ENCODE assay signal across 8 cellular contexts in genomic region chr20:34112600-34113061, GRCh38. TPM values are rescaled to one million over a fixed set of nuclear protein-coding genes. Genes with fewer than 3 reads are reported as not detected.
DNase-seq lines count a peak whose midpoint lies in the region; ATAC-seq and TF ChIP-seq lines count a peak whose summit lies in the region.

No MANE protein-coding gene starts in this region.

- peaks cover 14% of the 10 kb centered on the region for H3K9me1 ChIP-seq in IMR-90 (ENCODE audit: insufficient read depth, low read length)

- no peak overlapping the region for H2AK5ac ChIP-seq in IMR-90 (ENCODE audit: low read depth, low read length)

- peak overlapping the region; percentile 41 for H2BK5ac ChIP-seq in IMR-90 (ENCODE audit: low read depth, low read length, poor library complexity, severe bottlenecking)

- no peaks in the 10 kb centered on the region for H3K27me3 ChIP-seq in IMR-90 (ENCODE audit: control insufficient read depth, insufficient read depth, low read length)

- peak overlapping the region; percentile 75 for H3K23ac ChIP-seq in IMR-90 (ENCODE audit: low read depth, low read length)

- no peak for TF ChIP-seq CTCF in IMR-90 (conservative IDR thresholded peaks at IDR 0.05; ENCODE audit: low read depth, low read length)
- TF ChIP-seq CTCF in natural killer cell (IDR thresholded peaks at IDR 0.05): no peak

- WGBS in IMR-90 (ENCODE audit: extremely low coverage in 2 of 2, insufficient read length in 1 of 2), 2 experiments: 0% methylated on average over 2 of the region's 18 CpGs; no CpG with 5 or more reads in 1 of the 2 experiments

- no peaks in the 10 kb centered on the region for H3K9me3 Mint-ChIP-seq in natural killer cell

- peak; percentile 16 for ATAC-seq in IMR-90 (ENCODE audit: low read depth)
- ATAC-seq in esophagus mucosa: peak; percentile 1
- ATAC-seq in natural killer cell: no peak
- ATAC-seq in HG03196 (IDR thresholded peaks at IDR 0.05; ENCODE audit: unreplicated experiment): no peak

- no TSS peak for BruUV-seq in IMR-90 (replicated peaks; lab: Mats Ljungman, UMichigan)

- no peak for TF ChIP-seq RAD21 in IMR-90 (IDR thresholded peaks at IDR 0.05; ENCODE audit: low read length)

- peak overlapping the region; percentile 95 for H2AFZ ChIP-seq in IMR-90 (replicated peaks; ENCODE audit: low read length, poor library complexity)

- H2BK15ac ChIP-seq in IMR-90 (ENCODE audit: low read depth, low read length): no peak overlapping the region

- H3K79me1 ChIP-seq in IMR-90 (ENCODE audit: low read depth in 1 of 2, low read length in 2 of 2): peaks cover 0 to 39% of the 10 kb centered on the region in 2 experiments; a peak in 2 of 4 replicates

- peak overlapping the region; percentile 55 for H3K27ac ChIP-seq in IMR-90 (ENCODE audit: insufficient read depth, low read length)

- peak overlapping the region; percentile 69 for H3K9ac ChIP-seq in IMR-90 (ENCODE audit: low read depth, low read length)

- in situ Hi-C loops in IMR-90 (cut with MboI; ENCODE audit: low sequenced_read_pairs): no loop called here

- H2BK120ac ChIP-seq in IMR-90 (ENCODE audit: low read depth, low read length): peak overlapping the region; percentile 30; the same call in 1 of the 2 replicates

- intact Hi-C loops in IMR-90 (cut with micrococcal nuclease) (no loop called here), natural killer cell (cut with micrococcal nuclease) (loop anchor here (1.0 to 5.0 kb wide), 3 partner anchors 45 to 301 kb away; partner anchors contain the start of genes CHMP4B and RALY)

- dilution Hi-C loops in IMR-90 (cut with HindIII; ENCODE audit: low sequenced_read_pairs, unreplicated experiment): no loop called here

- H4K20me1 ChIP-seq in IMR-90 (ENCODE audit: insufficient read depth, low read length): peaks cover 41% of the 10 kb centered on the region

- H3K4me3 Mint-ChIP-seq in natural killer cell: peak overlapping the region; percentile 93

- H3K14ac ChIP-seq in IMR-90 (replicated peaks; ENCODE audit: low read depth, low read length): peak overlapping the region; percentile 90

- peak overlapping the region; percentile 72 for H3K56ac ChIP-seq in IMR-90 (ENCODE audit: extremely low read depth, insufficient read depth, low read length)

- H3K4me2 ChIP-seq in IMR-90 (ENCODE audit: low read depth, low read length): peak overlapping the region; percentile 58

- H3K27ac Mint-ChIP-seq in natural killer cell: peak overlapping the region; percentile 95 to 99

- peaks cover 6% of the 10 kb centered on the region; the same call in 1 of the 2 replicates for H3K4me1 ChIP-seq in IMR-90 (ENCODE audit: control insufficient read depth, insufficient read depth, low read length)

- peak overlapping the region; percentile 51 for H3K4me3 ChIP-seq in IMR-90 (ENCODE audit: insufficient read depth, low read depth, low read length)

- H2BK20ac ChIP-seq in IMR-90 (ENCODE audit: low read depth, low read length): no peak overlapping the region

- peak overlapping the region; percentile 60 for H4K5ac ChIP-seq in IMR-90 (ENCODE audit: low read depth, low read length)

- DNase-seq in SKM-1 treated with dmso at 0.1 percent for 144 hours (lab: John Stamatoyannopoulos, UW; ENCODE audit: unreplicated experiment) (peak; percentile 29), SKM-1 (lab: John Stamatoyannopoulos, UW; ENCODE audit: unreplicated experiment) (no peak), IMR-90 (peak; percentile 31), UCSD-AML1 (lab: John Stamatoyannopoulos, UW; ENCODE audit: unreplicated experiment) (peak; percentile 67), natural killer cell (no peak)
- DNase-seq in stimulated activated CD4-positive, alpha-beta T cell treated with anti-CD3 and anti-CD28 coated beads, Interleukin-1b, Interleukin-23, amount 100 ng/mL, for 48 hours: no peak

- H2AK9ac ChIP-seq in IMR-90 (replicated peaks; ENCODE audit: low read depth, low read length, poor library complexity): no peak overlapping the region

- peak overlapping the region; percentile 83 to 97 for H4K8ac ChIP-seq in IMR-90 (ENCODE audit: low read depth in 2 of 2, low read length in 2 of 2)

- H3K4ac ChIP-seq in IMR-90 (ENCODE audit: low read depth, low read length): peak overlapping the region; percentile 72

- no peaks in the 10 kb centered on the region for H3K36me3 Mint-ChIP-seq in natural killer cell

- CTCF ChIA-PET in IMR-90 (lab: Yijun Ruan, JAX): no interaction called here

- POLR2A ChIA-PET in IMR-90 (lab: Charles Lee; ENCODE audit: unreplicated experiment): interaction anchor here (0.6 to 1.1 kb wide), 4 partner anchors 9 to 16 kb away, joined by 3 to 6 read pairs (median 4); no protein-coding TSS in a partner anchor

- no peak overlapping the region; the same call in 1 of the 2 replicates for H3K18ac ChIP-seq in IMR-90 (ENCODE audit: low read depth, low read length)

- no peaks in the 10 kb centered on the region for H3K9me3 ChIP-seq in IMR-90 (ENCODE audit: control insufficient read depth, insufficient read depth, low read length)

- H4K91ac ChIP-seq in IMR-90 (ENCODE audit: insufficient read depth, low read depth, low read length): peak overlapping the region; percentile 74

- no peaks in the 10 kb centered on the region for H3K27me3 Mint-ChIP-seq in natural killer cell (ENCODE audit: low read depth in 2 of 2)

- no peak for TF ChIP-seq POLR2A in IMR-90 (IDR thresholded peaks at IDR 0.05; ENCODE audit: low read depth, low read length)

- H3K4me1 Mint-ChIP-seq in natural killer cell: peaks cover 44 to 45% of the 10 kb centered on the region in 2 donors

- H3K36me3 ChIP-seq in IMR-90 (ENCODE audit: control insufficient read depth, insufficient read depth, low read length): peaks cover 7% of the 10 kb centered on the region

TF ChIP-seq in IMR-90, 13 proteins besides CTCF, POLR2A, EP300 and RAD21:
- TF ChIP-seq RFX5 (IDR thresholded peaks at IDR 0.05; ENCODE audit: low read depth, low read length) (no peak), SMC3 (IDR thresholded peaks at IDR 0.05; ENCODE audit: low read depth, low read length) (no peak), USF2 (IDR thresholded peaks at IDR 0.05; ENCODE audit: low read depth, low read length) (no peak), MAFK (IDR thresholded peaks at IDR 0.05; ENCODE audit: low read depth, low read length) (no peak), MXI1 (IDR thresholded peaks at IDR 0.05; ENCODE audit: borderline replicate concordance, low read depth, low read length) (no peak)
- TF ChIP-seq, protein P1, sequence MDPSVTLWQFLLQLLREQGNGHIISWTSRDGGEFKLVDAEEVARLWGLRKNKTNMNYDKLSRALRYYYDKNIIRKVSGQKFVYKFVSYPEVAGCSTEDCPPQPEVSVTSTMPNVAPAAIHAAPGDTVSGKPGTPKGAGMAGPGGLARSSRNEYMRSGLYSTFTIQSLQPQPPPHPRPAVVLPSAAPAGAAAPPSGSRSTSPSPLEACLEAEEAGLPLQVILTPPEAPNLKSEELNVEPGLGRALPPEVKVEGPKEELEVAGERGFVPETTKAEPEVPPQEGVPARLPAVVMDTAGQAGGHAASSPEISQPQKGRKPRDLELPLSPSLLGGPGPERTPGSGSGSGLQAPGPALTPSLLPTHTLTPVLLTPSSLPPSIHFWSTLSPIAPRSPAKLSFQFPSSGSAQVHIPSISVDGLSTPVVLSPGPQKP (IDR thresholded peaks at IDR 0.05; ENCODE audit: borderline replicate concordance, low read depth, low read length): no peak
TF ChIP-seq in IMR-90: peak in this region for 0.

RNA-seq across cellular contexts. Expression of gene EIF2S2, which starts 0.6 kb away (rescaled TPM):
- total RNA-seq in IMR-90 (2012; rRNA removed): 66.9 and 84.7 TPM in 2 replicates
- polyA plus RNA-seq in IMR-90 (2012; rRNA removed): 56.7 and 61.7 TPM in 2 replicates
- 16.0 and 24.6 TPM in 2 replicates for polyA plus RNA-seq in IMR-90 (2012; cell fraction: cytosol; rRNA removed)
- polyA plus RNA-seq in IMR-90 (2012; cell fraction: nucleus; rRNA removed; ENCODE audit: low replicate concordance): 3.4 and 29.4 TPM in 2 replicates
- total RNA-seq in esophagus mucosa: 56.0 TPM
- total RNA-seq in natural killer cell: 10 to 100 TPM; 17.6 to 20.0 (median 17.6) TPM

Comparison
In these comparisons a context has a peak if more than half of its experiments do, and no peak if none do; other contexts are left out.
1. DNase-seq: peak in SKM-1 treated with dmso at 0.1 percent for 144 hours (single experiment), IMR-90 (single experiment) and UCSD-AML1 (single experiment); none in SKM-1 (single experiment), natural killer cell (single experiment) and stimulated activated CD4-positive, alpha-beta T cell treated with anti-CD3 and anti-CD28 coated beads, Interleukin-1b, Interleukin-23, amount 100 ng/mL, for 48 hours (single experiment).
2. ATAC-seq: peak in IMR-90 (single experiment) and esophagus mucosa (single experiment); none in natural killer cell (0 of 3) and HG03196 (single experiment).